ENCODE assay signal across 15 cellular contexts in the genomic region with DNA sequence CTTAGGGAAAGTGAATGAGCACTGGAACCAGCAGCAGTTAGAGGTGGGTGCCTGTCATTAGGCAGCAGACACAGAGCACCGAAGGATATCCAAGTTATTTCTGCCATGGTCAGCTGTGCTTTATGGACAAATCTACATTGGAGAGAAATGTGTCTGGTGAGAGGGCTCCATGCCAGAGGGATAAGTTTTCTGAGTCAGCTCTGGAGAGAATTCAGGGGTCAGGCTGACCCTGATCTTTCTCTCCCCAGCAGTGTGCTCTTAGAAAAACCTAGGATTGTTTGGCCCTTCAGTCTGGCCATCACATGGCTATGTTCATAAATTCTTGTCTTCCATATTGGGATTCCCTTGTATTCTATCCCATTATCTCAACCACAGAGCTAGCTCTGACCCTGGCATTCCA. TPM values are rescaled to one million over a fixed set of nuclear protein-coding genes. Genes with fewer than 3 reads are reported as not detected.
A peak's percentile ranks its signal among the peaks of the same experiment; 100 is the strongest.
DNase-seq lines count a peak whose midpoint lies in the region; TF ChIP-seq lines count a peak whose summit lies in the region.
"Had no signal": no experiment of that assay in that cellular context is flagged by ENCODE, and none has a peak within 500 bp of the region (broad histone marks: within the 10 kb centered on the region; RNA-seq: fewer than 3 reads in every experiment).

No MANE protein-coding gene starts in this region.

- intact Hi-C loops in left ventricle myocardium inferior (cut with micrococcal nuclease): loop anchor here (5.0 kb wide), 1 partner anchor 34 kb away; no protein-coding TSS in a partner anchor
- intact Hi-C loops in posterior vena cava (cut with DNase I): loop anchor here in 1 of 2 donors (2.0 kb wide), 1 partner anchor 15 kb away; no protein-coding TSS in a partner anchor

- DNase-seq in astrocyte of the spinal cord (ENCODE audit: low read depth, low spot score) (peak; percentile 60), left ventricle myocardium inferior (no peak), posterior vena cava (ENCODE audit: low spot score) (peak; percentile 29), MV-4-11 (lab: John Stamatoyannopoulos, UW) (no peak), GM13977 (ENCODE audit: low spot score) (no peak), DMS79 (lab: John Stamatoyannopoulos, UW) (no peak)
- DNase-seq in activated CD4-positive, alpha-beta T cell treated with anti-CD3 and anti-CD28 coated beads for 1 hour: no peak
- DNase-seq: activated CD4-positive, alpha-beta memory T cell treated with anti-CD3 and anti-CD28 coated beads, Interleukin-2, amount 10 ng/mL, durations not matched to agents 7 days and 5 days; activated naive CD4-positive, alpha-beta T cell treated with Interleukin-2 at 50 U/mL for 16 hours; effector CD4-positive, alpha-beta T cell; pancreas; substantia nigra; T-helper 1 cell had no signal

- peaks cover 3% of the 10 kb centered on the region for H3K9me3 ChIP-seq in left ventricle myocardium inferior (replicated peaks)
- H3K9me3 ChIP-seq: A549, pancreas had no signal

- H3K4me1 ChIP-seq in ACC112 (ENCODE audit: control insufficient read depth, insufficient read depth, low read length, unreplicated experiment) (peaks cover 17% of the 10 kb centered on the region), left ventricle myocardium inferior (peaks cover 78% of the 10 kb centered on the region)
- H3K4me1 ChIP-seq: A549, pancreas had no signal

- H3K27ac ChIP-seq in ACC112 (ENCODE audit: low read depth, low read length) (peak overlapping the region; percentile 33), left ventricle myocardium inferior (replicated peaks) (peak overlapping the region; percentile 94)
- H3K27ac ChIP-seq: A549, pancreas had no signal

- TF ChIP-seq CTCF in astrocyte of the spinal cord (IDR thresholded peaks at IDR 0.05; ENCODE audit: low read depth, low read length): no peak
- no peak for TF ChIP-seq CTCF in left ventricle myocardium inferior (IDR thresholded peaks at IDR 0.05; ENCODE audit: borderline replicate concordance)
- no peak for TF ChIP-seq CTCF in GM13977 (IDR thresholded peaks at IDR 0.05; ENCODE audit: extremely low read depth, insufficient read depth, missing control alignments)

- H3K27me3 ChIP-seq in ACC112 (ENCODE audit: insufficient read depth, low read length) (no peaks in the 10 kb centered on the region), left ventricle myocardium inferior (ENCODE audit: low read depth) (no peaks in the 10 kb centered on the region)
- H3K27me3 ChIP-seq: pancreas had no signal

- H3K4me3 ChIP-seq in ACC112 (ENCODE audit: low read depth, low read length) (no peak overlapping the region), astrocyte of the spinal cord (ENCODE audit: low read depth, low read length) (no peak overlapping the region), left ventricle myocardium inferior (no peak overlapping the region)
- H3K4me3 ChIP-seq: A549, pancreas had no signal

- no peaks in the 10 kb centered on the region for H3K79me2 ChIP-seq in ACC112 (ENCODE audit: control insufficient read depth, insufficient read depth, low read length, unreplicated experiment)

- H3K36me3 ChIP-seq in ACC112 (ENCODE audit: insufficient read depth, low read length) (no peaks in the 10 kb centered on the region), left ventricle myocardium inferior (no peaks in the 10 kb centered on the region)
- H3K36me3 ChIP-seq: pancreas had no signal

- H2AFZ ChIP-seq in ACC112 (ENCODE audit: low read length, unreplicated experiment): no peak overlapping the region

- in situ Hi-C loops in astrocyte of the spinal cord (cut with HindIII; ENCODE audit: low sequenced_read_pairs) (no loop called here), GM13977 (cut with MboI; ENCODE audit: low pct_unique_long_range_greater_than_20kb, low sequenced_read_pairs, unreplicated experiment) (no loop called here)

RNA-seq across cellular contexts. Expression of gene IL17B, which starts 8.9 kb away (rescaled TPM):
- total RNA-seq in left ventricle myocardium inferior (not detected), posterior vena cava (10 to 100 TPM in 1 of 2 donors, 1 to 10 TPM in 1; 8.5 to 15.2 TPM)
- total RNA-seq: activated CD4-positive, alpha-beta memory T cell treated with anti-CD3 and anti-CD28 coated beads, Interleukin-2, amount 10 ng/mL, durations not matched to agents 7 days and 5 days; pancreas had no signal

RNA-seq across cellular contexts. Expression of gene PCYOX1L, which starts 30.1 kb away (rescaled TPM):
- total RNA-seq in left ventricle myocardium inferior (3.2 TPM), posterior vena cava (1 to 10 TPM; 3.1 to 5.6 TPM)

RNA-seq across cellular contexts. Expression of gene GRPEL2, which starts 42.7 kb away (rescaled TPM):
- total RNA-seq in left ventricle myocardium inferior (7.6 TPM), posterior vena cava (10 to 100 TPM; 13.1 to 16.0 TPM)

Comparison
In these comparisons a context has a peak if more than half of its experiments do, and no peak if none do; other contexts are left out.
1. DNase-seq: peak in astrocyte of the spinal cord (single experiment) and posterior vena cava (single experiment); none in left ventricle myocardium inferior (single experiment), activated CD4-positive, alpha-beta T cell treated with anti-CD3 and anti-CD28 coated beads for 1 hour (single experiment), MV-4-11 (single experiment), GM13977 (single experiment) and DMS79 (single experiment).